ENCODE assay signal across 1 cellular context in the genomic region with DNA sequence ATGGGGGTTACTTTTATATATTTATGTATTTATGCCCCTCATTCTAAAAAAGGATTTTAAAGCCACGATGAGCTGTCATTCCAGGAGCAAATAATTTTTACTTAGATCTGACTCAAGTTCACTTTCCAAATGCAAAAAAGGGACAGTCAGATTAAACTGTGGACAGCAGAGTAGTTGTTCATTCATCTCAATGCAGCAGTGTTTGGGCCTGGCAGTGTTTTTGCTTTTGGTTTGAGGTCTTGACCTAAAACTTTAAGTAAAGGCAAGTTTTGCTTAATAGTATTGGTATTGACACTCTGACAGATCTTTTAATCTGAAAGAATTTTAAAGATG.
TF ChIP-seq lines count a peak whose summit lies in the region.

No MANE protein-coding gene starts in this region.

TF ChIP-seq in IMR-90, 13 proteins besides CTCF, POLR2A, EP300 and RAD21:
- TF ChIP-seq MAZ (IDR thresholded peaks at IDR 0.05; ENCODE audit: borderline replicate concordance, low read depth, low read length) (no peak), FOS (IDR thresholded peaks at IDR 0.05; ENCODE audit: low read depth, low read length) (no peak), RFX5 (IDR thresholded peaks at IDR 0.05; ENCODE audit: low read depth, low read length) (no peak), CEBPB (IDR thresholded peaks at IDR 0.05; ENCODE audit: low read depth, low read length) (no peak), NFE2L2 (IDR thresholded peaks at IDR 0.05; ENCODE audit: low read depth, low read length) (no peak), BHLHE40 (IDR thresholded peaks at IDR 0.05; ENCODE audit: low read depth, low read length) (no peak), CHD1 (IDR thresholded peaks at IDR 0.05; ENCODE audit: low read depth, low read length) (no peak), MXI1 (IDR thresholded peaks at IDR 0.05; ENCODE audit: borderline replicate concordance, low read depth, low read length) (no peak), RCOR1 (IDR thresholded peaks at IDR 0.05; ENCODE audit: insufficient replicate concordance, low read length) (no peak), SMC3 (IDR thresholded peaks at IDR 0.05; ENCODE audit: low read depth, low read length) (no peak), MAFK (IDR thresholded peaks at IDR 0.05; ENCODE audit: low read depth, low read length) (no peak)
- TF ChIP-seq, protein P1, sequence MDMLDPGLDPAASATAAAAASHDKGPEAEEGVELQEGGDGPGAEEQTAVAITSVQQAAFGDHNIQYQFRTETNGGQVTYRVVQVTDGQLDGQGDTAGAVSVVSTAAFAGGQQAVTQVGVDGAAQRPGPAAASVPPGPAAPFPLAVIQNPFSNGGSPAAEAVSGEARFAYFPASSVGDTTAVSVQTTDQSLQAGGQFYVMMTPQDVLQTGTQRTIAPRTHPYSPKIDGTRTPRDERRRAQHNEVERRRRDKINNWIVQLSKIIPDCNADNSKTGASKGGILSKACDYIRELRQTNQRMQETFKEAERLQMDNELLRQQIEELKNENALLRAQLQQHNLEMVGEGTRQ (IDR thresholded peaks at IDR 0.05; ENCODE audit: low read depth, low read length) = no peak
- TF ChIP-seq, protein P2, sequence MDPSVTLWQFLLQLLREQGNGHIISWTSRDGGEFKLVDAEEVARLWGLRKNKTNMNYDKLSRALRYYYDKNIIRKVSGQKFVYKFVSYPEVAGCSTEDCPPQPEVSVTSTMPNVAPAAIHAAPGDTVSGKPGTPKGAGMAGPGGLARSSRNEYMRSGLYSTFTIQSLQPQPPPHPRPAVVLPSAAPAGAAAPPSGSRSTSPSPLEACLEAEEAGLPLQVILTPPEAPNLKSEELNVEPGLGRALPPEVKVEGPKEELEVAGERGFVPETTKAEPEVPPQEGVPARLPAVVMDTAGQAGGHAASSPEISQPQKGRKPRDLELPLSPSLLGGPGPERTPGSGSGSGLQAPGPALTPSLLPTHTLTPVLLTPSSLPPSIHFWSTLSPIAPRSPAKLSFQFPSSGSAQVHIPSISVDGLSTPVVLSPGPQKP (IDR thresholded peaks at IDR 0.05; ENCODE audit: borderline replicate concordance, low read depth, low read length) = no peak
